In the genomic region with DNA sequence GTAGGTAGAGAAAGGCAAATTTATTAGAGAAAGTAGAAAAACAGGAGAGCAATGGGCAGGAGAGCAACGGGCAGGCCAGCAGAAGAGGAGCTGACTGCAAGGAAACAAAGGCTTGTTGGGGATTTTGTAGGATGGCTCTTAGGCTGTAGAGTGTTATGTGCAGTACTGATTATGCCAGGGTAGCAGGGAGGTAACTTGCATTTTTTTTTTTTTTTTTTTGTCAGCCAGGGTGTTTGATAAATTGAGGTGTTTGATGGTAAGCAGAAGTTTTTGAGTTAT, we compare ENCODE assay signal across 12 cellular contexts. TPM values are rescaled to one million over a fixed set of nuclear protein-coding genes. Genes with fewer than 3 reads are reported as not detected.
DNase-seq lines count a peak whose midpoint lies in the region; ATAC-seq and TF ChIP-seq lines count a peak whose summit lies in the region.
"Had no signal": no experiment of that assay in that cellular context is flagged by ENCODE, and none has a peak within 500 bp of the region (broad histone marks: within the 10 kb centered on the region; RNA-seq: fewer than 3 reads in every experiment).

No MANE protein-coding gene starts in this region.

- peaks cover 49% of the 10 kb centered on the region for H3K4me1 Mint-ChIP-seq in nephron progenitor cell
- H3K4me1 Mint-ChIP-seq in progenitor cell of endocrine pancreas (ENCODE audit: low read depth): peaks cover 29% of the 10 kb centered on the region

- H3K27me3 ChIP-seq in right atrium auricular region: no peaks in the 10 kb centered on the region
- no peaks in the 10 kb centered on the region for H3K27me3 ChIP-seq in mammary epithelial cell (ENCODE audit: insufficient read depth, low read length)
- no peaks in the 10 kb centered on the region for H3K27me3 ChIP-seq in uterus

- no peak overlapping the region for H3K9ac ChIP-seq in mammary epithelial cell (ENCODE audit: insufficient read depth, low read length)

- H3K27ac Mint-ChIP-seq in nephron progenitor cell: peak overlapping the region; percentile 85
- no peak overlapping the region for H3K27ac Mint-ChIP-seq in progenitor cell of endocrine pancreas

- no peak overlapping the region for H2AFZ ChIP-seq in mammary epithelial cell (ENCODE audit: low read depth, low read length)

- peak overlapping the region; percentile 91 to 98 for H3K27ac ChIP-seq in right atrium auricular region
- H3K27ac ChIP-seq in mammary epithelial cell (ENCODE audit: insufficient read depth, low read depth, low read length): peak overlapping the region; percentile 97
- H3K27ac ChIP-seq in uterus: peak overlapping the region; percentile 82 to 96

- no peak overlapping the region for H3K4me3 Mint-ChIP-seq in nephron progenitor cell
- H3K4me3 Mint-ChIP-seq in progenitor cell of endocrine pancreas (ENCODE audit: low read depth): no peak overlapping the region
- H3K4me3 Mint-ChIP-seq: activated T-helper 17 cell treated with anti-CD3 and anti-CD28 coated beads, Interleukin-2, amount 50 U/mL, for 72 hours had no signal

- no peaks in the 10 kb centered on the region for H4K20me1 ChIP-seq in mammary epithelial cell (ENCODE audit: insufficient read depth, low read length)

- in situ Hi-C loops in mammary epithelial cell (cut with MboI; ENCODE audit: low sequenced_read_pairs in 2 of 2): loop anchor here in 1 of 2 donors (5.0 kb wide), 1 partner anchor 37 kb away; no protein-coding TSS in a partner anchor

- TF ChIP-seq POLR2A in uterus (IDR thresholded peaks at IDR 0.05): no peak

- no TSS peak for BruUV-seq in mammary epithelial cell (replicated peaks; lab: Mats Ljungman, UMichigan)

- TF ChIP-seq CTCF in right atrium auricular region (IDR thresholded peaks at IDR 0.05) (no peak), mammary epithelial cell (conservative IDR thresholded peaks at IDR 0.05 in 1 of 2, IDR thresholded peaks at IDR 0.05 in 1 of 2; ENCODE audit: extremely low read depth in 1 of 2, insufficient read depth in 1 of 2, low read depth in 1 of 2, low read length in 2 of 2) (no peak), nephron progenitor cell (IDR thresholded peaks at IDR 0.05) (no peak), uterus (IDR thresholded peaks at IDR 0.05) (no peak), progenitor cell of endocrine pancreas (IDR thresholded peaks at IDR 0.05; ENCODE audit: unreplicated experiment) (no peak)

- H3K4me2 ChIP-seq in mammary epithelial cell (ENCODE audit: insufficient read depth, low read depth, low read length): no peak overlapping the region

- H3K9me3 ChIP-seq in right atrium auricular region: no peaks in the 10 kb centered on the region
- H3K9me3 ChIP-seq in mammary epithelial cell (replicated peaks; ENCODE audit: insufficient read depth, low read length): no peaks in the 10 kb centered on the region
- H3K9me3 ChIP-seq in uterus: no peaks in the 10 kb centered on the region
- H3K9me3 ChIP-seq: HAP-1 had no signal

- H3K79me2 ChIP-seq in mammary epithelial cell (ENCODE audit: insufficient read depth, low read length): no peaks in the 10 kb centered on the region

- DNase-seq in right atrium auricular region (ENCODE audit: low spot score): no peak
- no peak for DNase-seq in left ventricle myocardium superior
- DNase-seq in mammary epithelial cell: no peak
- no peak for DNase-seq in nephron progenitor cell
- DNase-seq in uterus: no peak
- no peak for DNase-seq in progenitor cell of endocrine pancreas (ENCODE audit: low spot score, unreplicated experiment)
- no peak for DNase-seq in RPMI8226
- DNase-seq in NCI-H69 (lab: John Stamatoyannopoulos, UW): no peak
- DNase-seq: central memory CD4-positive, alpha-beta T cell; NCI-H1694 had no signal

- dilution Hi-C loops in mammary epithelial cell (cut with HindIII; ENCODE audit: low sequenced_read_pairs): loop anchor here (5.0 kb wide), 2 partner anchors 33 to 98 kb away; no protein-coding TSS in a partner anchor

- CTCF ChIA-PET in mammary epithelial cell (lab: Charles Lee; ENCODE audit: low non-redundant PET): no interaction called here

- H3K4me3 ChIP-seq in right atrium auricular region (no peak overlapping the region), mammary epithelial cell (replicated peaks in 1 of 3; ENCODE audit: insufficient read depth in 1 of 3, low read depth in 2 of 3, low read length in 3 of 3) (no peak overlapping the region), uterus (no peak overlapping the region)
- H3K4me3 ChIP-seq: HAP-1 had no signal

- ATAC-seq in left ventricle myocardium superior: no peak
- ATAC-seq: activated T-helper 17 cell treated with anti-CD3 and anti-CD28 coated beads, Interleukin-2, amount 50 U/mL, for 72 hours had no signal

- H3K9me3 Mint-ChIP-seq in nephron progenitor cell (peaks cover 42% of the 10 kb centered on the region), progenitor cell of endocrine pancreas (ENCODE audit: low read depth) (peaks cover 4% of the 10 kb centered on the region)
- H3K9me3 Mint-ChIP-seq: activated T-helper 17 cell treated with anti-CD3 and anti-CD28 coated beads, Interleukin-2, amount 50 U/mL, for 72 hours had no signal

- intact Hi-C loops in left ventricle myocardium superior (cut with micrococcal nuclease) (no loop called here), mammary epithelial cell (cut with micrococcal nuclease) (no loop called here), uterus (cut with DNase I; ENCODE audit: low total_unique reads) (no loop called here)

- WGBS in mammary epithelial cell (ENCODE audit: low coverage, missing lambda C conversion rate): 82% methylated on average over 1 of the region's 1 CpG

- no peaks in the 10 kb centered on the region for H3K27me3 Mint-ChIP-seq in nephron progenitor cell (ENCODE audit: low read depth, poor library complexity)
- no peaks in the 10 kb centered on the region for H3K27me3 Mint-ChIP-seq in progenitor cell of endocrine pancreas
- H3K27me3 Mint-ChIP-seq: activated T-helper 17 cell treated with anti-CD3 and anti-CD28 coated beads, Interleukin-2, amount 50 U/mL, for 72 hours had no signal

- H3K4me1 ChIP-seq in right atrium auricular region (peaks cover 0 to 50% of the 10 kb centered on the region in 2 donors), mammary epithelial cell (ENCODE audit: insufficient read depth, low read length) (peaks cover 36% of the 10 kb centered on the region), uterus (peaks cover 24 to 32% of the 10 kb centered on the region in 2 donors)

- H3K36me3 ChIP-seq in right atrium auricular region (no peaks in the 10 kb centered on the region), mammary epithelial cell (ENCODE audit: insufficient read depth, low read length) (no peaks in the 10 kb centered on the region), uterus (no peaks in the 10 kb centered on the region)
- H3K36me3 ChIP-seq: HAP-1 had no signal

- H3K36me3 Mint-ChIP-seq in nephron progenitor cell (ENCODE audit: low read depth) (peaks cover 16% of the 10 kb centered on the region), progenitor cell of endocrine pancreas (ENCODE audit: insufficient read depth) (no peaks in the 10 kb centered on the region)

RNA-seq across cellular contexts. Expression of a gene that starts 36.2 kb away (rescaled TPM):
- total RNA-seq in right atrium auricular region: 100 to 1,000 TPM in 1 of 2 donors, 10 to 100 TPM in 1; 43.6 to 144 TPM
- 12.7 TPM for total RNA-seq in left ventricle myocardium superior
- 100 to 1,000 TPM in 1 of 2 donors, 10 to 100 TPM in 1; 68.8 to 390 TPM for total RNA-seq in mammary epithelial cell
- polyA plus RNA-seq in mammary epithelial cell: 121 TPM
- polyA minus RNA-seq in mammary epithelial cell: 81.4 TPM
- total RNA-seq in uterus: 10 to 100 TPM in 2 of 4 donors, 1 to 10 TPM in 1, under 1 TPM in 1; 0.88 to 23.8 (median 10.4) TPM
- total RNA-seq in progenitor cell of endocrine pancreas: 22.1 and 23.2 TPM in 2 replicates

RNA-seq across cellular contexts. Expression of a gene that starts 38.1 kb away (rescaled TPM):
- total RNA-seq in right atrium auricular region (100 to 1,000 TPM; 157 to 167 TPM), left ventricle myocardium superior (238 TPM), mammary epithelial cell (10 to 100 TPM; 53.9 to 57.5 TPM), uterus (100 to 1,000 TPM in 1 of 4 donors, 10 to 100 TPM in 3; 47.1 to 155 (median 64.6) TPM), progenitor cell of endocrine pancreas (111 and 115 TPM in 2 replicates)
- 63.7 TPM for polyA plus RNA-seq in mammary epithelial cell
- 47.4 TPM for polyA minus RNA-seq in mammary epithelial cell
